8 cellular contexts compared by ENCODE assay signal in genomic region chr12:8078400-8078799, GRCh38. TPM values are rescaled to one million over a fixed set of nuclear protein-coding genes. Genes with fewer than 3 reads are reported as not detected.
DNase-seq lines count a peak whose midpoint lies in the region; ATAC-seq and FAIRE-seq lines count a peak whose summit lies in the region.

No MANE protein-coding gene starts in this region.

- no peaks in the 10 kb centered on the region for H3K36me3 Mint-ChIP-seq in activated naive CD4-positive, alpha-beta T cell treated with anti-CD3 and anti-CD28 coated beads, Interleukin-2, amount 50 U/mL, for 24 hours
- no peaks in the 10 kb centered on the region for H3K36me3 Mint-ChIP-seq in immature natural killer cell

- no peak for FAIRE-seq in RCC 7860 (lab: Jason Lieb, UNC)

- H3K4me3 Mint-ChIP-seq in activated naive CD4-positive, alpha-beta T cell treated with anti-CD3 and anti-CD28 coated beads, Interleukin-2, amount 50 U/mL, for 24 hours: no peak overlapping the region
- no peak overlapping the region for H3K4me3 Mint-ChIP-seq in immature natural killer cell

- H3K27me3 Mint-ChIP-seq in activated naive CD4-positive, alpha-beta T cell treated with anti-CD3 and anti-CD28 coated beads, Interleukin-2, amount 50 U/mL, for 24 hours: no peaks in the 10 kb centered on the region
- peaks cover 2 to 13% (median 10%) of the 10 kb centered on the region in 3 donors for H3K27me3 Mint-ChIP-seq in immature natural killer cell (ENCODE audit: low read depth in 3 of 3)

- peak overlapping the region; percentile 46 for H3K27ac Mint-ChIP-seq in activated naive CD4-positive, alpha-beta T cell treated with anti-CD3 and anti-CD28 coated beads, Interleukin-2, amount 50 U/mL, for 24 hours
- peak overlapping the region in 1 of 6 donors; percentile 25 for H3K27ac Mint-ChIP-seq in immature natural killer cell

- no peaks in the 10 kb centered on the region for H3K9me3 Mint-ChIP-seq in activated naive CD4-positive, alpha-beta T cell treated with anti-CD3 and anti-CD28 coated beads, Interleukin-2, amount 50 U/mL, for 24 hours
- peaks cover 0 to 2% (median 0%) of the 10 kb centered on the region in 6 donors for H3K9me3 Mint-ChIP-seq in immature natural killer cell

- ATAC-seq in GM19351 (IDR thresholded peaks at IDR 0.05; ENCODE audit: unreplicated experiment): no peak

- H3K4me1 Mint-ChIP-seq in activated naive CD4-positive, alpha-beta T cell treated with anti-CD3 and anti-CD28 coated beads, Interleukin-2, amount 50 U/mL, for 24 hours: peaks cover 49% of the 10 kb centered on the region
- H3K4me1 Mint-ChIP-seq in immature natural killer cell: peaks cover 31 to 33% of the 10 kb centered on the region in 2 donors

- DNase-seq in AML-193 (lab: John Stamatoyannopoulos, UW) (peak; percentile 33 to 64), HCEC 1CT (peak; percentile 59), RCC 7860 (ENCODE audit: low spot score) (peak; percentile 22), immature natural killer cell (peak; percentile 35 to 56 (median 40)), occipital lobe (lab: John Stamatoyannopoulos, UW) (no peak)
- peak; percentile 29 for DNase-seq in stimulated activated CD8-positive, alpha-beta memory T cell treated with anti-CD3 and anti-CD28 coated beads, Interleukin-4, amount 100 ng/mL, for 24 hours (ENCODE audit: low read depth)

RNA-seq across cellular contexts. Expression of gene NECAP1, which starts 3.7 kb away (rescaled TPM):
- 10 to 100 TPM; 16.0 to 23.0 (median 20.5) TPM for polyA plus RNA-seq in immature natural killer cell
- 174 TPM for total RNA-seq in occipital lobe

RNA-seq across cellular contexts. Expression of gene C3AR1, which starts 12.2 kb away (rescaled TPM):
- polyA plus RNA-seq in immature natural killer cell: 10 to 100 TPM; 10.8 to 31.1 (median 20.2) TPM
- total RNA-seq in occipital lobe: 3.1 TPM

RNA-seq across cellular contexts. Expression of gene CLEC4A, which starts 45.0 kb away (rescaled TPM):
- polyA plus RNA-seq in immature natural killer cell: 10 to 100 TPM in 2 of 3 donors, 1 to 10 TPM in 1; 1.6 to 15.4 (median 10.5) TPM
- 0.31 TPM for total RNA-seq in occipital lobe

RNA-seq across cellular contexts. Expression of gene FOXJ2, which starts 45.9 kb away (rescaled TPM):
- 10 to 100 TPM in 1 of 3 donors, 1 to 10 TPM in 2; 2.7 to 15.8 (median 3.3) TPM for polyA plus RNA-seq in immature natural killer cell
- 7.3 TPM for total RNA-seq in occipital lobe
